In the genomic region with DNA sequence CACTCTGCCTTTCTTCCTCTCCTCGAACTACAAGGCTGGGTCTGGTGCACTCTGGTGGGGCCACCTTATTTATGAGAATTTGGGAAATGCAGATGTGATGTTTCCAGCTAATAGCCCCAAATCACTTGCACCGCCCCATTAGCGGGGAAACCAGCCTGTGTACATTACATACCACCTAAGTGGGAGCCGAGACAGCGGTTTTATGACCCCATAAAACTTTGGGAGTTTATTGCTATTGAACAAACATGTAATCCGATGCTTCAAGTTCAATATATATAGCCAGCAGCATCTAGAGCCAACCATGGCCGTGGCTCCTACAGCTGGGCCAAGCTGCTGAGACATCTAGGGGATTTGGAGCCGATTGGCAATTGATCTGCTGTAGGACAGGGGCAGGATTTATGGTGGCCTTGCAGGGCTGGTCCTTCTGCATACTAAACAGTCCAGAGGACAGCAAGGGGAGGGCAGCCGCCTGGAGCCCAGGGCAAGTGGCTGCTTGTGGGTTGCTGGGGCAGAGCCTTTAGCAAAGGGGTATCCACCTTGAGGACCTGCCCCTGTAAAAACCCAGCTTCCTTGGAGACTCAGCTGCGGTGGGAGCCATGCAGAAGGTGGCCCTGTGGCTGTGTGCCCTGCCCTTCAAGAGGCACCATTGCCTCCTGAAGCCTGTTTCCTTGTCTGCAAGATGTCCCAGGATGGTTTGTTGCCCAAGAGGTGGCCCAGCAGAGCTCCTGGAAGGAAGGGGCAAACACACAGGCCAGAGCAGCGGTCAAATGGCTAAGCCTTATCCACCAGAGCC, we compare ENCODE assay signal across 26 cellular contexts. TPM values are rescaled to one million over a fixed set of nuclear protein-coding genes. Genes with fewer than 3 reads are reported as not detected.
"Had no signal": no experiment of that assay in that cellular context is flagged by ENCODE, and none has a peak within 500 bp of the region (broad histone marks: within the 10 kb centered on the region; RNA-seq: fewer than 3 reads in every experiment).

No MANE protein-coding gene starts in this region.

- H3K4me3 Mint-ChIP-seq: activated B cell treated with CpG ODN at 0.5 μM for 24 hours; activated CD4-positive, alpha-beta memory T cell treated with anti-CD3 and anti-CD28 coated beads for 36 hours; activated CD8-positive, alpha-beta memory T cell treated with anti-CD3 and anti-CD28 coated beads, Interleukin-2, amount 10 ng/mL, durations not matched to agents 7 days and 5 days; activated naive CD8-positive, alpha-beta T cell treated with anti-CD3 and anti-CD28 coated beads for 36 hours; activated T-helper 17 cell treated with anti-CD3 and anti-CD28 coated beads, Interleukin-2, amount 50 U/mL, for 72 hours; naive thymus-derived CD8-positive, alpha-beta T cell had no signal

- H3K9me3 ChIP-seq: esophagus squamous epithelium, lower lobe of right lung, neutrophil, pancreas, thoracic aorta, upper lobe of left lung had no signal

- H3K27ac Mint-ChIP-seq: activated B cell treated with CpG ODN at 0.5 μM for 24 hours; activated CD4-positive, alpha-beta memory T cell treated with anti-CD3 and anti-CD28 coated beads for 36 hours; activated CD8-positive, alpha-beta memory T cell treated with anti-CD3 and anti-CD28 coated beads, Interleukin-2, amount 10 ng/mL, durations not matched to agents 7 days and 5 days; activated naive CD8-positive, alpha-beta T cell treated with anti-CD3 and anti-CD28 coated beads for 36 hours had no signal

- H3K27me3 ChIP-seq: neutrophil, pancreas, upper lobe of left lung had no signal

- H3K9me3 Mint-ChIP-seq: activated B cell treated with CpG ODN at 0.5 μM for 24 hours; activated CD4-positive, alpha-beta memory T cell treated with anti-CD3 and anti-CD28 coated beads for 36 hours; activated naive CD8-positive, alpha-beta T cell treated with anti-CD3 and anti-CD28 coated beads for 36 hours; activated T-helper 17 cell treated with anti-CD3 and anti-CD28 coated beads, Interleukin-2, amount 50 U/mL, for 72 hours; naive thymus-derived CD8-positive, alpha-beta T cell had no signal

- H3K36me3 ChIP-seq: cardiac muscle cell, esophagus squamous epithelium, lower lobe of right lung, neutrophil, pancreas, thoracic aorta, upper lobe of left lung had no signal

- ATAC-seq: activated CD8-positive, alpha-beta memory T cell treated with anti-CD3 and anti-CD28 coated beads, Interleukin-2, amount 10 ng/mL, durations not matched to agents 7 days and 5 days; activated T-helper 17 cell treated with anti-CD3 and anti-CD28 coated beads, Interleukin-2, amount 50 U/mL, for 72 hours; left cardiac atrium; naive thymus-derived CD8-positive, alpha-beta T cell; pancreas; sciatic nerve had no signal

- H3K27ac ChIP-seq: cardiac muscle cell, esophagus squamous epithelium, lower lobe of right lung, neutrophil, pancreas, thoracic aorta, upper lobe of left lung had no signal

- H3K4me1 ChIP-seq: pancreas had no signal

- H3K27me3 Mint-ChIP-seq: activated CD4-positive, alpha-beta memory T cell treated with anti-CD3 and anti-CD28 coated beads for 36 hours; activated CD8-positive, alpha-beta memory T cell treated with anti-CD3 and anti-CD28 coated beads, Interleukin-2, amount 10 ng/mL, durations not matched to agents 7 days and 5 days; activated naive CD8-positive, alpha-beta T cell treated with anti-CD3 and anti-CD28 coated beads for 36 hours; naive thymus-derived CD8-positive, alpha-beta T cell had no signal

- H3K4me1 Mint-ChIP-seq: activated B cell treated with CpG ODN at 0.5 μM for 24 hours; activated CD8-positive, alpha-beta memory T cell treated with anti-CD3 and anti-CD28 coated beads, Interleukin-2, amount 10 ng/mL, durations not matched to agents 7 days and 5 days; activated naive CD8-positive, alpha-beta T cell treated with anti-CD3 and anti-CD28 coated beads for 36 hours had no signal

- H3K4me3 ChIP-seq: cardiac muscle cell, esophagus squamous epithelium, lower lobe of right lung, pancreas, smooth muscle cell, thoracic aorta, upper lobe of left lung had no signal

- DNase-seq: activated B cell treated with CpG ODN at 0.5 μM for 24 hours; activated CD4-positive, alpha-beta memory T cell treated with anti-CD3 and anti-CD28 coated beads for 36 hours; activated CD4-positive, alpha-beta T cell treated with anti-CD3 and anti-CD28 coated beads for 4 hours; activated CD8-positive, alpha-beta memory T cell treated with anti-CD3 and anti-CD28 coated beads, Interleukin-2, amount 10 ng/mL, durations not matched to agents 7 days and 5 days; activated naive CD4-positive, alpha-beta T cell; activated naive CD8-positive, alpha-beta T cell treated with anti-CD3 and anti-CD28 coated beads for 36 hours; activated T-cell treated with anti-CD3 and anti-CD28 coated beads, Interleukin-2, amount 50 U/mL, for 1 hour; amniotic stem cell; dermis blood vessel endothelial cell; effector memory CD4-positive, alpha-beta T cell; esophagus squamous epithelium; left cardiac atrium; lower lobe of right lung; naive thymus-derived CD8-positive, alpha-beta T cell; pancreas; stimulated activated CD4-positive, alpha-beta T cell treated with anti-CD3 and anti-CD28 coated beads, Interleukin-4, amount 100 ng/mL, for 1 hour had no signal

- H3K4me2 ChIP-seq: smooth muscle cell had no signal

- FAIRE-seq: endothelial cell of umbilical vein, islet of Langerhans, pancreas, TTC549 had no signal

RNA-seq across cellular contexts. Expression of a gene that starts 47.9 kb away (rescaled TPM):
- total RNA-seq: activated B cell treated with CpG ODN at 0.5 μM for 24 hours; activated CD8-positive, alpha-beta memory T cell treated with anti-CD3 and anti-CD28 coated beads, Interleukin-2, amount 10 ng/mL, durations not matched to agents 7 days and 5 days; activated naive CD8-positive, alpha-beta T cell treated with anti-CD3 and anti-CD28 coated beads for 36 hours; cardiac muscle cell; naive thymus-derived CD8-positive, alpha-beta T cell; smooth muscle cell; thoracic aorta had no signal
- polyA plus RNA-seq: cardiac muscle cell; naive thymus-derived CD8-positive, alpha-beta T cell; smooth muscle cell had no signal
